ENCODE assay signal across 24 cellular contexts in genomic region chr1:119345398-119345797, GRCh38. TPM values are rescaled to one million over a fixed set of nuclear protein-coding genes. Genes with fewer than 3 reads are reported as not detected.
DNase-seq lines count a peak whose midpoint lies in the region; ATAC-seq, FAIRE-seq and TF ChIP-seq lines count a peak whose summit lies in the region.
"Had no signal": no experiment of that assay in that cellular context is flagged by ENCODE, and none has a peak within 500 bp of the region (broad histone marks: within the 10 kb centered on the region; RNA-seq: fewer than 3 reads in every experiment).

No MANE protein-coding gene starts in this region.

- DNase-seq in RCC 7860 (ENCODE audit: low spot score) (no peak), frontal cortex (ENCODE audit: low spot score in 2 of 2) (no peak), right lobe of liver (no peak), substantia nigra (lab: John Stamatoyannopoulos, UW) (no peak), BE2C (no peak)
- DNase-seq in activated CD4-positive, alpha-beta T cell treated with anti-CD3 and anti-CD28 coated beads for 1 hour = no peak
- DNase-seq: ACHN; Caco-2; Calu3; CD4-positive, alpha-beta T cell; CD8-positive, alpha-beta T cell; DMS79 treated with DMSO at 0.1 percent for 48 hours; GF-D8 had no signal

- H3K4me3 ChIP-seq in right lobe of liver = no peak overlapping the region
- H3K4me3 ChIP-seq in BE2C (ENCODE audit: low read depth, low read length) = no peak overlapping the region
- H3K4me3 ChIP-seq: BLaER1 treated with 17β-estradiol and CSF1 and Interleukin-3, amounts not matched to agents 10 nM and 100 nM had no signal

- intact Hi-C loops in right lobe of liver (cut with DNase I) = no loop called here

- no peak for TF ChIP-seq POLR2A in right lobe of liver (IDR thresholded peaks at IDR 0.05)

- H3K9me3 ChIP-seq in right lobe of liver (no peaks in the 10 kb centered on the region), BE2C (no peaks in the 10 kb centered on the region)
- H3K9me3 ChIP-seq: Caco-2 had no signal

- H3K27me3 ChIP-seq in right lobe of liver (no peaks in the 10 kb centered on the region), BE2C (no peaks in the 10 kb centered on the region)
- H3K27me3 ChIP-seq: BLaER1 treated with 17β-estradiol and CSF1 and Interleukin-3, amounts not matched to agents 10 nM and 100 nM had no signal

- FAIRE-seq in A204.1 (lab: Jason Lieb, UNC) (peak; percentile 41), RCC 7860 (lab: Jason Lieb, UNC) (peak; percentile 20), frontal cortex (lab: Jason Lieb, UNC) (peak; percentile 56)
- FAIRE-seq: D721Med, GM12891 had no signal

- peaks cover 0 to 74% (median 25%) of the 10 kb centered on the region in 4 donors for H3K4me1 ChIP-seq in right lobe of liver
- H3K4me1 ChIP-seq in BE2C = no peaks in the 10 kb centered on the region

- H3K27ac ChIP-seq in right lobe of liver (peak overlapping the region in 1 of 3 donors; percentile 49), substantia nigra (ENCODE audit: low read depth, low read length, poor library complexity, severe bottlenecking) (no peak overlapping the region)
- H3K27ac ChIP-seq: 22Rv1; BLaER1 treated with 17β-estradiol and CSF1 and Interleukin-3, amounts not matched to agents 10 nM and 100 nM; C4-2B had no signal

- peak in 3 of 4 donors; percentile 7 to 47 (median 20) for ATAC-seq in right lobe of liver
- no peak for ATAC-seq in GM18868 (IDR thresholded peaks at IDR 0.05; ENCODE audit: unreplicated experiment)
- ATAC-seq: CD8-positive, alpha-beta T cell had no signal

- TF ChIP-seq CTCF in right lobe of liver (IDR thresholded peaks at IDR 0.05) (no peak), BE2C (IDR thresholded peaks at IDR 0.05; ENCODE audit: low read depth, low read length) (no peak)

- H3K36me3 ChIP-seq in right lobe of liver (peaks cover 0 to 2% (median 0%) of the 10 kb centered on the region in 4 donors), BE2C (no peaks in the 10 kb centered on the region)
- H3K36me3 ChIP-seq: BLaER1 treated with 17β-estradiol and CSF1 and Interleukin-3, amounts not matched to agents 10 nM and 100 nM had no signal

RNA-seq across cellular contexts. Expression of gene HAO2, which starts 23.2 kb away (rescaled TPM):
- total RNA-seq in frontal cortex = under 0.01 TPM
- 100 to 1,000 TPM in 3 of 6 experiments, 10 to 100 TPM in 3; 33.9 to 282 (median 99.3) TPM for total RNA-seq in right lobe of liver
- polyA plus RNA-seq in BE2C (2012; ENCODE audit: insufficient read depth, insufficient read length, low read depth) = not detected
- total RNA-seq: A172; A673; Calu3; CD4-positive, alpha-beta T cell; CD8-positive, alpha-beta T cell had no signal
- polyA plus RNA-seq: AG04450, BJ had no signal

Comparison
In these comparisons a context has a peak if more than half of its experiments do, and no peak if none do; other contexts are left out.
1. RNA of gene HAO2, which starts 23.2 kb away (total RNA-seq): 33.9 to 282 TPM in right lobe of liver; under 0.01 TPM in frontal cortex (single experiment); every median in the first group is over 10 times any median in the second.